Comparison of ENCODE assay signal across 36 cellular contexts in the genomic region with DNA sequence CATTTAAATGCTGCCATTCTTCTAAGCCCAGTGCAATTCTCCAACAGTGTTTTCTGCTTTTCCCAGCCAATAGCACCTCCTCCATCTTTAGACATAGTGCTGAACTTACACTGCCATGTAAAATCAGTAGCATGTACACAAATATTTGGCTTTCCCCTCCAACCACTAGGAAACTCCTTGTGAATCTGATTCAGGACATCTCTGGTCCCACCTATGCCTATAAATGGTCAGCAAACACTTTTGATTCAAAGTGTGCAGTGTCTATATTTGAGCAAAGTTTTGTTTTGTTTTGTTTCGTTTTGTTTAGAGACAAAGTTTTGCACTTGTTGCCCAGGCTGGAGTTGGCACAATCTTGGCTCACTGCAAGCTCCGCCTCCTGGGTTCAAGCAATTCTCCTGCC. TPM values are rescaled to one million over a fixed set of nuclear protein-coding genes. Genes with fewer than 3 reads are reported as not detected.
"Had no signal": no experiment of that assay in that cellular context is flagged by ENCODE, and none has a peak within 500 bp of the region (broad histone marks: within the 10 kb centered on the region; RNA-seq: fewer than 3 reads in every experiment).

No MANE protein-coding gene starts in this region.

- H3K27ac ChIP-seq: adrenal gland, ascending aorta, body of pancreas, brain microvascular endothelial cell, breast epithelium, cardiac muscle cell had no signal

- H3K27me3 ChIP-seq: ascending aorta, body of pancreas, brain microvascular endothelial cell, breast epithelium, cardiac muscle cell had no signal

- H3K36me3 ChIP-seq: adrenal gland, brain microvascular endothelial cell, breast epithelium, cardiac muscle cell had no signal

- FAIRE-seq: astrocyte, bronchial epithelial cell had no signal

- H3K4me1 ChIP-seq: adrenal gland, ascending aorta, body of pancreas, breast epithelium had no signal

- ATAC-seq: activated naive CD4-positive, alpha-beta T cell treated with anti-CD3 and anti-CD28 coated beads, Interleukin-2, amount 50 U/mL, for 72 hours; activated naive CD8-positive, alpha-beta T cell treated with anti-CD3 and anti-CD28 coated beads, Interleukin-2, amount 50 U/mL, for 24 hours; activated T-cell treated with anti-CD3 and anti-CD28 coated beads, Interleukin-2, amount 50 U/mL, for 4 hours; activated T-cell treated with anti-CD3 and anti-CD28 coated beads, Interleukin-2, amount 50 U/mL, for 72 hours; activated T-helper 17 cell treated with anti-CD3 and anti-CD28 coated beads, Interleukin-2, amount 50 U/mL, for 72 hours; body of pancreas had no signal

- H3K9me3 ChIP-seq: adrenal gland, body of pancreas had no signal

- H3K4me3 ChIP-seq: adrenal gland, ascending aorta, body of pancreas, breast epithelium, cardiac muscle cell had no signal

- DNase-seq: activated effector memory CD4-positive, alpha-beta T cell treated with anti-CD3 and anti-CD28 coated beads, Interleukin-2, amount 50 U/mL, for 16 hours; activated effector memory CD4-positive, alpha-beta T cell treated with Interleukin-2 at 50 U/mL for 16 hours; activated gamma-delta T cell; activated gamma-delta T cell treated with Interleukin-2 at 50 U/mL for 16 hours; activated naive CD4-positive, alpha-beta T cell; activated naive CD4-positive, alpha-beta T cell treated with anti-CD3 and anti-CD28 coated beads for 36 hours; activated naive CD4-positive, alpha-beta T cell treated with anti-CD3 and anti-CD28 coated beads, Interleukin-2, amount 10 ng/mL, durations not matched to agents 7 days and 5 days; activated naive CD4-positive, alpha-beta T cell treated with anti-CD3 and anti-CD28 coated beads, Interleukin-2, amount 50 U/mL, for 16 hours; activated naive CD4-positive, alpha-beta T cell treated with Interleukin-2 at 50 U/mL for 16 hours; activated naive CD8-positive, alpha-beta T cell treated with anti-CD3 and anti-CD28 coated beads for 36 hours; activated naive CD8-positive, alpha-beta T cell treated with anti-CD3 and anti-CD28 coated beads, Interleukin-2, amount 10 ng/mL, durations not matched to agents 7 days and 5 days; activated naive CD8-positive, alpha-beta T cell treated with anti-CD3 and anti-CD28 coated beads, Interleukin-2, amount 50 U/mL, for 24 hours; activated T-cell treated with anti-CD3 and anti-CD28 coated beads, Interleukin-2, amount 50 U/mL, for 24 hours; activated T-cell treated with anti-CD3 and anti-CD28 coated beads, Interleukin-2, amount 50 U/mL, for 4 hours; activated T-cell treated with anti-CD3 and anti-CD28 coated beads, Interleukin-2, amount 50 U/mL, for 48 hours; activated T-cell treated with anti-CD3 and anti-CD28 coated beads, Interleukin-2, amount 50 U/mL, for 72 hours; adrenal gland; amniotic stem cell; amygdala; anterior cingulate cortex; aorta; body of pancreas; brain microvascular endothelial cell; caudate nucleus; central memory CD4-positive, alpha-beta T cell; cerebellar nuclear complex had no signal

RNA-seq across cellular contexts. Expression of gene YPEL4, which starts 24.8 kb away (rescaled TPM):
- total RNA-seq: ascending aorta, chondrocyte had no signal

RNA-seq across cellular contexts. Expression of gene SERPING1, which starts 27.4 kb away (rescaled TPM):
- total RNA-seq: activated T-cell treated with anti-CD3 and anti-CD28 coated beads, Interleukin-2, amount 50 U/mL, for 72 hours; activated T-helper 1 cell treated with anti-CD3 and anti-CD28 coated beads, Interleukin-12 subunit alpha, Interleukin-12 subunit beta, Interleukin-2, Interleukin-4 antibody, amounts not matched to agents 30 ng/mL and 10 ng/mL and 1 ng/mL, durations not matched to agents 14 hours and 24 hours and 36 hours; activated T-helper 17 cell treated with anti-CD3 and anti-CD28 coated beads, Interleukin-2, amount 50 U/mL, for 72 hours; activated T-helper 2 cell treated with anti-CD3 and anti-CD28 coated beads, Interferon-gamma antibody, Interleukin-2, Interleukin-4, amounts not matched to agents 10 μg/mL and 5 μg/mL and 100 μg/mL, durations not matched to agents 14 hours and 24 hours and 36 hours had no signal
